In the genomic region with DNA sequence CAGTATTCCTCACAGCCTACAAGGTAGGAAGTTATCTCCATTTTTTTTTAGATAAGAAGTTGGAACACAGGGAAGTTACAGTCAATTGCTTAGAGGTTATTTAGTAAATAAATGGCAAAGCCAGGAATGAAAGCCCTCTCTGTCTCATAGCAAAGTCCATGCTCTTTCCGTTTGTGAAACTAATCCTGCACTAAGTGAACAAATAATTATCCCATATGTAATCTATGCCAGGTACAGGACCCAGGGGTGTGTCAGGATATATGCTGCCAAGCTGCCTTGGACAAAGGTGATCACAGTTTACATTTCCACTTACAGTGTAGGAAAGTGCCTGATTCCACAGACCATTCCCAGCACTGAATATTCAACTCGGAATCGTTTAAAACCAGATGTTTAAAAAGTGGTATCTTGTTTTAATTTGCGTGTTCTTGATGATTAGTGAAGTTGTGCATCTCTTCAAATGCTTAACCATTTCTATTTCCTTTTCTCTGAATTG, we compare ENCODE assay signal across 1 cellular context.
A peak's percentile ranks its signal among the peaks of the same experiment; 100 is the strongest.
TF ChIP-seq lines count a peak whose summit lies in the region.

No MANE protein-coding gene starts in this region.

TF ChIP-seq in HepG2, 621 proteins besides CTCF, POLR2A, EP300 and RAD21 (continued from another document and continues in another):
- TF ChIP-seq RCOR2 (CRISPR knock-in tag; IDR thresholded peaks at IDR 0.05): peak; percentile 83
- peak; percentile 39; the same call in 1 of the 2 replicates for TF ChIP-seq ARNT2 (CRISPR knock-in tag; IDR thresholded peaks at IDR 0.05; ENCODE audit: low read depth)
- TF ChIP-seq, protein P1, sequence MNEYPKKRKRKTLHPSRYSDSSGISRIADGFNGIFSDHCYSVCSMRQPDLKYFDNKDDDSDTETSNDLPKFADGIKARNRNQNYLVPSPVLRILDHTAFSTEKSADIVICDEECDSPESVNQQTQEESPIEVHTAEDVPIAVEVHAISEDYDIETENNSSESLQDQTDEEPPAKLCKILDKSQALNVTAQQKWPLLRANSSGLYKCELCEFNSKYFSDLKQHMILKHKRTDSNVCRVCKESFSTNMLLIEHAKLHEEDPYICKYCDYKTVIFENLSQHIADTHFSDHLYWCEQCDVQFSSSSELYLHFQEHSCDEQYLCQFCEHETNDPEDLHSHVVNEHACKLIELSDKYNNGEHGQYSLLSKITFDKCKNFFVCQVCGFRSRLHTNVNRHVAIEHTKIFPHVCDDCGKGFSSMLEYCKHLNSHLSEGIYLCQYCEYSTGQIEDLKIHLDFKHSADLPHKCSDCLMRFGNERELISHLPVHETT (CRISPR knock-in tag; conservative IDR thresholded peaks at IDR 0.05): no peak
- TF ChIP-seq, protein P2, sequence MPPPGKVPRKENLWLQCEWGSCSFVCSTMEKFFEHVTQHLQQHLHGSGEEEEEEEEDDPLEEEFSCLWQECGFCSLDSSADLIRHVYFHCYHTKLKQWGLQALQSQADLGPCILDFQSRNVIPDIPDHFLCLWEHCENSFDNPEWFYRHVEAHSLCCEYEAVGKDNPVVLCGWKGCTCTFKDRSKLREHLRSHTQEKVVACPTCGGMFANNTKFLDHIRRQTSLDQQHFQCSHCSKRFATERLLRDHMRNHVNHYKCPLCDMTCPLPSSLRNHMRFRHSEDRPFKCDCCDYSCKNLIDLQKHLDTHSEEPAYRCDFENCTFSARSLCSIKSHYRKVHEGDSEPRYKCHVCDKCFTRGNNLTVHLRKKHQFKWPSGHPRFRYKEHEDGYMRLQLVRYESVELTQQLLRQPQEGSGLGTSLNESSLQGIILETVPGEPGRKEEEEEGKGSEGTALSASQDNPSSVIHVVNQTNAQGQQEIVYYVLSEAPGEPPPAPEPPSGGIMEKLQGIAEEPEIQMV (CRISPR knock-in tag; IDR thresholded peaks at IDR 0.05; ENCODE audit: low read depth): no peak
- no peak for TF ChIP-seq ZNF451 (CRISPR knock-in tag; IDR thresholded peaks at IDR 0.05)
- no peak for TF ChIP-seq SRSF4 (IDR thresholded peaks at IDR 0.05; ENCODE audit: low read depth, low read length, poor library complexity, severe bottlenecking)
- no peak for TF ChIP-seq EZH2 (conservative IDR thresholded peaks at IDR 0.05; ENCODE audit: low read depth, low read length)
- TF ChIP-seq, protein P3, sequence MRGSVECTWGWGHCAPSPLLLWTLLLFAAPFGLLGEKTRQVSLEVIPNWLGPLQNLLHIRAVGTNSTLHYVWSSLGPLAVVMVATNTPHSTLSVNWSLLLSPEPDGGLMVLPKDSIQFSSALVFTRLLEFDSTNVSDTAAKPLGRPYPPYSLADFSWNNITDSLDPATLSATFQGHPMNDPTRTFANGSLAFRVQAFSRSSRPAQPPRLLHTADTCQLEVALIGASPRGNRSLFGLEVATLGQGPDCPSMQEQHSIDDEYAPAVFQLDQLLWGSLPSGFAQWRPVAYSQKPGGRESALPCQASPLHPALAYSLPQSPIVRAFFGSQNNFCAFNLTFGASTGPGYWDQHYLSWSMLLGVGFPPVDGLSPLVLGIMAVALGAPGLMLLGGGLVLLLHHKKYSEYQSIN (CRISPR knock-in tag; IDR thresholded peaks at IDR 0.05; ENCODE audit: borderline replicate concordance): no peak
- TF ChIP-seq, protein P4, sequence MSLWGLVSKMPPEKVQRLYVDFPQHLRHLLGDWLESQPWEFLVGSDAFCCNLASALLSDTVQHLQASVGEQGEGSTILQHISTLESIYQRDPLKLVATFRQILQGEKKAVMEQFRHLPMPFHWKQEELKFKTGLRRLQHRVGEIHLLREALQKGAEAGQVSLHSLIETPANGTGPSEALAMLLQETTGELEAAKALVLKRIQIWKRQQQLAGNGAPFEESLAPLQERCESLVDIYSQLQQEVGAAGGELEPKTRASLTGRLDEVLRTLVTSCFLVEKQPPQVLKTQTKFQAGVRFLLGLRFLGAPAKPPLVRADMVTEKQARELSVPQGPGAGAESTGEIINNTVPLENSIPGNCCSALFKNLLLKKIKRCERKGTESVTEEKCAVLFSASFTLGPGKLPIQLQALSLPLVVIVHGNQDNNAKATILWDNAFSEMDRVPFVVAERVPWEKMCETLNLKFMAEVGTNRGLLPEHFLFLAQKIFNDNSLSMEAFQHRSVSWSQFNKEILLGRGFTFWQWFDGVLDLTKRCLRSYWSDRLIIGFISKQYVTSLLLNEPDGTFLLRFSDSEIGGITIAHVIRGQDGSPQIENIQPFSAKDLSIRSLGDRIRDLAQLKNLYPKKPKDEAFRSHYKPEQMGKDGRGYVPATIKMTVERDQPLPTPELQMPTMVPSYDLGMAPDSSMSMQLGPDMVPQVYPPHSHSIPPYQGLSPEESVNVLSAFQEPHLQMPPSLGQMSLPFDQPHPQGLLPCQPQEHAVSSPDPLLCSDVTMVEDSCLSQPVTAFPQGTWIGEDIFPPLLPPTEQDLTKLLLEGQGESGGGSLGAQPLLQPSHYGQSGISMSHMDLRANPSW (CRISPR knock-in tag; IDR thresholded peaks at IDR 0.05; ENCODE audit: borderline replicate concordance): no peak
- peak; percentile 65 for TF ChIP-seq SP5 (CRISPR knock-in tag; IDR thresholded peaks at IDR 0.05; ENCODE audit: borderline replicate concordance, low read depth)
- no peak for TF ChIP-seq FOXK2 (IDR thresholded peaks at IDR 0.05)
- TF ChIP-seq NFYC (CRISPR knock-in tag; IDR thresholded peaks at IDR 0.05): no peak
- no peak for TF ChIP-seq ZNF121 (CRISPR knock-in tag; IDR thresholded peaks at IDR 0.05)
- TF ChIP-seq MAFF (IDR thresholded peaks at IDR 0.05; ENCODE audit: low read depth, low read length): no peak
- no peak for TF ChIP-seq RARG (CRISPR knock-in tag; IDR thresholded peaks at IDR 0.05; ENCODE audit: low read depth)
- peak; percentile 20; the same call in 1 of the 2 replicates for TF ChIP-seq TGIF2 (CRISPR knock-in tag; IDR thresholded peaks at IDR 0.05)
- TF ChIP-seq ZNF850 (CRISPR knock-in tag; conservative IDR thresholded peaks at IDR 0.05): no peak
- no peak for TF ChIP-seq ATF7-NPFF (CRISPR knock-in tag; IDR thresholded peaks at IDR 0.05; ENCODE audit: low read depth)
- TF ChIP-seq, protein P5, sequence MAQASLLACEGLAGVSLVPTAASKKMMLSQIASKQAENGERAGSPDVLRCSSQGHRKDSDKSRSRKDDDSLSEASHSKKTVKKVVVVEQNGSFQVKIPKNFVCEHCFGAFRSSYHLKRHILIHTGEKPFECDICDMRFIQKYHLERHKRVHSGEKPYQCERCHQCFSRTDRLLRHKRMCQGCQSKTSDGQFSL (CRISPR knock-in tag; IDR thresholded peaks at IDR 0.05): no peak
- TF ChIP-seq RBAK (CRISPR knock-in tag; IDR thresholded peaks at IDR 0.05): no peak
- TF ChIP-seq GATA4 (IDR thresholded peaks at IDR 0.05; ENCODE audit: borderline replicate concordance, low read depth): peak; percentile 78; the same call in 1 of the 2 replicates
- peak; percentile 79 for TF ChIP-seq SAP130 (CRISPR knock-in tag; IDR thresholded peaks at IDR 0.05; ENCODE audit: low read depth)
- TF ChIP-seq TEAD3 (CRISPR knock-in tag; optimal IDR thresholded peaks at IDR 0.05; ENCODE audit: borderline replicate concordance): peak; percentile 82
- TF ChIP-seq NFE2 (CRISPR knock-in tag; IDR thresholded peaks at IDR 0.05): no peak
- no peak for TF ChIP-seq NBN (conservative IDR thresholded peaks at IDR 0.05)
- TF ChIP-seq ZNF274 (CRISPR knock-in tag; IDR thresholded peaks at IDR 0.05): no peak
- TF ChIP-seq, protein P6, sequence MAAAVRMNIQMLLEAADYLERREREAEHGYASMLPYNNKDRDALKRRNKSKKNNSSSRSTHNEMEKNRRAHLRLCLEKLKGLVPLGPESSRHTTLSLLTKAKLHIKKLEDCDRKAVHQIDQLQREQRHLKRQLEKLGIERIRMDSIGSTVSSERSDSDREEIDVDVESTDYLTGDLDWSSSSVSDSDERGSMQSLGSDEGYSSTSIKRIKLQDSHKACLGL (CRISPR knock-in tag; IDR thresholded peaks at IDR 0.05): no peak
- TF ChIP-seq CBX2 (IDR thresholded peaks at IDR 0.05; ENCODE audit: low read depth, low read length): no peak
- no peak for TF ChIP-seq CBX2 (CRISPR knock-in tag; IDR thresholded peaks at IDR 0.05; ENCODE audit: low read depth)
- no peak for TF ChIP-seq ZNF34 (CRISPR knock-in tag; IDR thresholded peaks at IDR 0.05; ENCODE audit: borderline replicate concordance)
- TF ChIP-seq ZNF839 (CRISPR knock-in tag; IDR thresholded peaks at IDR 0.05; ENCODE audit: borderline replicate concordance): no peak
- peak; percentile 88 for TF ChIP-seq ZNF264 (CRISPR knock-in tag; IDR thresholded peaks at IDR 0.05)
- no peak for TF ChIP-seq ZNF234 (CRISPR knock-in tag; conservative IDR thresholded peaks at IDR 0.05)
- no peak for TF ChIP-seq ZNF224 (CRISPR knock-in tag; IDR thresholded peaks at IDR 0.05)
- no peak for TF ChIP-seq ZNF629 (CRISPR knock-in tag; conservative IDR thresholded peaks at IDR 0.05)
- TF ChIP-seq, protein P7, sequence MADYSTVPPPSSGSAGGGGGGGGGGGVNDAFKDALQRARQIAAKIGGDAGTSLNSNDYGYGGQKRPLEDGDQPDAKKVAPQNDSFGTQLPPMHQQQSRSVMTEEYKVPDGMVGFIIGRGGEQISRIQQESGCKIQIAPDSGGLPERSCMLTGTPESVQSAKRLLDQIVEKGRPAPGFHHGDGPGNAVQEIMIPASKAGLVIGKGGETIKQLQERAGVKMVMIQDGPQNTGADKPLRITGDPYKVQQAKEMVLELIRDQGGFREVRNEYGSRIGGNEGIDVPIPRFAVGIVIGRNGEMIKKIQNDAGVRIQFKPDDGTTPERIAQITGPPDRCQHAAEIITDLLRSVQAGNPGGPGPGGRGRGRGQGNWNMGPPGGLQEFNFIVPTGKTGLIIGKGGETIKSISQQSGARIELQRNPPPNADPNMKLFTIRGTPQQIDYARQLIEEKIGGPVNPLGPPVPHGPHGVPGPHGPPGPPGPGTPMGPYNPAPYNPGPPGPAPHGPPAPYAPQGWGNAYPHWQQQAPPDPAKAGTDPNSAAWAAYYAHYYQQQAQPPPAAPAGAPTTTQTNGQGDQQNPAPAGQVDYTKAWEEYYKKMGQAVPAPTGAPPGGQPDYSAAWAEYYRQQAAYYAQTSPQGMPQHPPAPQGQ (CRISPR knock-in tag; IDR thresholded peaks at IDR 0.05; ENCODE audit: borderline replicate concordance): no peak
- TF ChIP-seq SPEN (CRISPR knock-in tag; IDR thresholded peaks at IDR 0.05; ENCODE audit: low read depth): no peak; the same call in 1 of the 2 replicates
- no peak for TF ChIP-seq RELA (CRISPR knock-in tag; IDR thresholded peaks at IDR 0.05)
- TF ChIP-seq ELF1 (CRISPR knock-in tag; IDR thresholded peaks at IDR 0.05): no peak
- no peak for TF ChIP-seq NFIB (CRISPR knock-in tag; IDR thresholded peaks at IDR 0.05; ENCODE audit: borderline replicate concordance)
- TF ChIP-seq ZNF337 (CRISPR knock-in tag; IDR thresholded peaks at IDR 0.05; ENCODE audit: borderline replicate concordance, low read depth): 0 out of 2 replicates have a peak, but pooled peaks have one; percentile 31
- no peak for TF ChIP-seq SIN3B (IDR thresholded peaks at IDR 0.05; ENCODE audit: low read length)
- no peak for TF ChIP-seq RFX5 (IDR thresholded peaks at IDR 0.05; ENCODE audit: low read depth, low read length)
- TF ChIP-seq, protein P8, sequence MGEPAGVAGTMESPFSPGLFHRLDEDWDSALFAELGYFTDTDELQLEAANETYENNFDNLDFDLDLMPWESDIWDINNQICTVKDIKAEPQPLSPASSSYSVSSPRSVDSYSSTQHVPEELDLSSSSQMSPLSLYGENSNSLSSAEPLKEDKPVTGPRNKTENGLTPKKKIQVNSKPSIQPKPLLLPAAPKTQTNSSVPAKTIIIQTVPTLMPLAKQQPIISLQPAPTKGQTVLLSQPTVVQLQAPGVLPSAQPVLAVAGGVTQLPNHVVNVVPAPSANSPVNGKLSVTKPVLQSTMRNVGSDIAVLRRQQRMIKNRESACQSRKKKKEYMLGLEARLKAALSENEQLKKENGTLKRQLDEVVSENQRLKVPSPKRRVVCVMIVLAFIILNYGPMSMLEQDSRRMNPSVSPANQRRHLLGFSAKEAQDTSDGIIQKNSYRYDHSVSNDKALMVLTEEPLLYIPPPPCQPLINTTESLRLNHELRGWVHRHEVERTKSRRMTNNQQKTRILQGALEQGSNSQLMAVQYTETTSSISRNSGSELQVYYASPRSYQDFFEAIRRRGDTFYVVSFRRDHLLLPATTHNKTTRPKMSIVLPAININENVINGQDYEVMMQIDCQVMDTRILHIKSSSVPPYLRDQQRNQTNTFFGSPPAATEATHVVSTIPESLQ (CRISPR knock-in tag; conservative IDR thresholded peaks at IDR 0.05): no peak
- TF ChIP-seq KAT2B (IDR thresholded peaks at IDR 0.05; ENCODE audit: borderline replicate concordance, low read depth, low read length): no peak
- peak; percentile 92 for TF ChIP-seq HNF4G (IDR thresholded peaks at IDR 0.05; ENCODE audit: borderline replicate concordance, low read depth, low read length)
- peak; percentile 77; the same call in 1 of the 2 replicates for TF ChIP-seq HNF4G (CRISPR knock-in tag; IDR thresholded peaks at IDR 0.05; ENCODE audit: borderline replicate concordance, low read depth)
- TF ChIP-seq ZNF256 (CRISPR knock-in tag; conservative IDR thresholded peaks at IDR 0.05): no peak
- no peak for TF ChIP-seq ZNF780A (CRISPR knock-in tag; IDR thresholded peaks at IDR 0.05)
- no peak for TF ChIP-seq CHD4 (IDR thresholded peaks at IDR 0.05; ENCODE audit: borderline replicate concordance, low read length)
- TF ChIP-seq TBX2 (CRISPR knock-in tag; IDR thresholded peaks at IDR 0.05; ENCODE audit: borderline replicate concordance): peak; percentile 81
- TF ChIP-seq, protein P9, sequence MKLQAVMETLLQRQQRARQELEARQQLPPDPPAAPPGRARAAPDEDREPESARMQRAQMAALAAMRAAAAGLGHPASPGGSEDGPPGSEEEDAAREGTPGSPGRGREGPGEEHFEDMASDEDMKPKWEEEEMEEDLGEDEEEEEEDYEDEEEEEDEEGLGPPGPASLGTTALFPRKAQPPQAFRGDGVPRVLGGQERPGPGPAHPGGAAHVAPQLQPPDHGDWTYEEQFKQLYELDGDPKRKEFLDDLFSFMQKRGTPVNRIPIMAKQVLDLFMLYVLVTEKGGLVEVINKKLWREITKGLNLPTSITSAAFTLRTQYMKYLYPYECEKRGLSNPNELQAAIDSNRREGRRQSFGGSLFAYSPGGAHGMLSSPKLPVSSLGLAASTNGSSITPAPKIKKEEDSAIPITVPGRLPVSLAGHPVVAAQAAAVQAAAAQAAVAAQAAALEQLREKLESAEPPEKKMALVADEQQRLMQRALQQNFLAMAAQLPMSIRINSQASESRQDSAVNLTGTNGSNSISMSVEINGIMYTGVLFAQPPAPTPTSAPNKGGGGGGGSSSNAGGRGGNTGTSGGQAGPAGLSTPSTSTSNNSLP (IDR thresholded peaks at IDR 0.05; ENCODE audit: low read depth, low read length): peak; percentile 89
- TF ChIP-seq ZNF572 (CRISPR knock-in tag; IDR thresholded peaks at IDR 0.05): no peak
- no peak for TF ChIP-seq NR1H2 (CRISPR knock-in tag; IDR thresholded peaks at IDR 0.05; ENCODE audit: borderline replicate concordance, low read depth)
- TF ChIP-seq ZNF792 (CRISPR knock-in tag; IDR thresholded peaks at IDR 0.05): peak; percentile 91
- no peak for TF ChIP-seq ZFP37 (CRISPR knock-in tag; IDR thresholded peaks at IDR 0.05; ENCODE audit: borderline replicate concordance)
- TF ChIP-seq ZNF713 (CRISPR knock-in tag; IDR thresholded peaks at IDR 0.05): no peak
- no peak for TF ChIP-seq ZFP36L2 (CRISPR knock-in tag; IDR thresholded peaks at IDR 0.05)
- no peak for TF ChIP-seq ZFP90 (CRISPR knock-in tag; IDR thresholded peaks at IDR 0.05; ENCODE audit: borderline replicate concordance)
- no peak; the same call in 1 of the 2 replicates for TF ChIP-seq SAFB2 (CRISPR knock-in tag; IDR thresholded peaks at IDR 0.05; ENCODE audit: borderline replicate concordance, low read depth)
